Comparison of ENCODE assay signal across 12 cellular contexts in genomic region chr14:101176535-101177205, GRCh38.
"Had no signal": no experiment of that assay in that cellular context is flagged by ENCODE, and none has a peak within 500 bp of the region (broad histone marks: within the 10 kb centered on the region; RNA-seq: fewer than 3 reads in every experiment).

No MANE protein-coding gene starts in this region.

- H3K36me3 ChIP-seq: thyroid gland, uterus had no signal

- H3K27ac ChIP-seq: thyroid gland, uterus had no signal

- H3K27me3 ChIP-seq: thyroid gland, uterus had no signal

- H3K4me1 ChIP-seq: uterus had no signal

- H3K9me3 ChIP-seq: thyroid gland, uterus had no signal

- H3K4me3 ChIP-seq: lung, thyroid gland, uterus had no signal

- DNase-seq: activated CD4-positive, CD25-positive, alpha-beta regulatory T cell; activated gamma-delta T cell; activated T-cell treated with anti-CD3 and anti-CD28 coated beads, Interleukin-2, amount 50 U/mL, for 48 hours; foreskin fibroblast; glutamatergic neuron; immature natural killer cell; left cardiac atrium; naive B cell; occipital lobe; thyroid gland had no signal
